Comparison of ENCODE assay signal across 1 cellular context in the genomic region with DNA sequence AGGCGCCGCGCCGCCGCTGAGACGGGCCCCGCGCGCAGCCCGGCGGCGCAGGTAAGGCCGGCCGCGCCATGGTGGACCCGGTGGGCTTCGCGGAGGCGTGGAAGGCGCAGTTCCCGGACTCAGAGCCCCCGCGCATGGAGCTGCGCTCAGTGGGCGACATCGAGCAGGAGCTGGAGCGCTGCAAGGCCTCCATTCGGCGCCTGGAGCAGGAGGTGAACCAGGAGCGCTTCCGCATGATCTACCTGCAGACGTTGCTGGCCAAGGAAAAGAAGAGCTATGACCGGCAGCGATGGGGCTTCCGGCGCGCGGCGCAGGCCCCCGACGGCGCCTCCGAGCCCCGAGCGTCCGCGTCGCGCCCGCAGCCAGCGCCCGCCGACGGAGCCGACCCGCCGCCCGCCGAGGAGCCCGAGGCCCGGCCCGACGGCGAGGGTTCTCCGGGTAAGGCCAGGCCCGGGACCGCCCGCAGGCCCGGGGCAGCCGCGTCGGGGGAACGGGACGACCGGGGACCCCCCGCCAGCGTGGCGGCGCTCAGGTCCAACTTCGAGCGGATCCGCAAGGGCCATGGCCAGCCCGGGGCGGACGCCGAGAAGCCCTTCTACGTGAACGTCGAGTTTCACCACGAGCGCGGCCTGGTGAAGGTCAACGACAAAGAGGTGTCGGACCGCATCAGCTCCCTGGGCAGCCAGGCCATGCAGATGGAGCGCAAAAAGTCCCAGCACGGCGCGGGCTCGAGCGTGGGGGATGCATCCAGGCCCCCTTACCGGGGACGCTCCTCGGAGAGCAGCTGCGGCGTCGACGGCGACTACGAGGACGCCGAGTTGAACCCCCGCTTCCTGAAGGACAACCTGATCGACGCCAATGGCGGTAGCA.
TF ChIP-seq lines count a peak whose summit lies in the region.

No MANE protein-coding gene starts in this region.

TF ChIP-seq in A549, 52 proteins besides CTCF, POLR2A, EP300 and RAD21 (continued from another document):
- TF ChIP-seq, protein P1, sequence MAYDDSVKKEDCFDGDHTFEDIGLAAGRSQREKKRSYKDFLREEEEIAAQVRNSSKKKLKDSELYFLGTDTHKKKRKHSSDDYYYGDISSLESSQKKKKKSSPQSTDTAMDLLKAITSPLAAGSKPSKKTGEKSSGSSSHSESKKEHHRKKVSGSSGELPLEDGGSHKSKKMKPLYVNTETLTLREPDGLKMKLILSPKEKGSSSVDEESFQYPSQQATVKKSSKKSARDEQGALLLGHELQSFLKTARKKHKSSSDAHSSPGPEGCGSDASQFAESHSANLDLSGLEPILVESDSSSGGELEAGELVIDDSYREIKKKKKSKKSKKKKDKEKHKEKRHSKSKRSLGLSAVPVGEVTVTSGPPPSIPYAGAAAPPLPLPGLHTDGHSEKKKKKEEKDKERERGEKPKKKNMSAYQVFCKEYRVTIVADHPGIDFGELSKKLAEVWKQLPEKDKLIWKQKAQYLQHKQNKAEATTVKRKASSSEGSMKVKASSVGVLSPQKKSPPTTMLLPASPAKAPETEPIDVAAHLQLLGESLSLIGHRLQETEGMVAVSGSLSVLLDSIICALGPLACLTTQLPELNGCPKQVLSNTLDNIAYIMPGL (CRISPR knock-in tag; IDR thresholded peaks at IDR 0.05; ENCODE audit: borderline replicate concordance) = no peak
- TF ChIP-seq CBX8 (IDR thresholded peaks at IDR 0.05) = no peak
- TF ChIP-seq HOXA7 (CRISPR knock-in tag; IDR thresholded peaks at IDR 0.05) = no peak
- TF ChIP-seq ZC3H11A (IDR thresholded peaks at IDR 0.05) = no peak
- no peak for TF ChIP-seq KDM5A (IDR thresholded peaks at IDR 0.05)
- no peak for TF ChIP-seq RFX5 (IDR thresholded peaks at IDR 0.05)
- no peak for TF ChIP-seq RCOR1 (IDR thresholded peaks at IDR 0.05; ENCODE audit: low read depth, low read length)
- TF ChIP-seq ZSCAN20 (CRISPR knock-in tag; IDR thresholded peaks at IDR 0.05) = no peak
- TF ChIP-seq FOXS1 (CRISPR knock-in tag; IDR thresholded peaks at IDR 0.05) = no peak
- TF ChIP-seq KDM1A (IDR thresholded peaks at IDR 0.05; ENCODE audit: low read depth) = no peak
- TF ChIP-seq NR3C1 (IDR thresholded peaks at IDR 0.05) = no peak
- no peak for TF ChIP-seq HOXB5 (CRISPR knock-in tag; IDR thresholded peaks at IDR 0.05)
- no peak for TF ChIP-seq EHMT2 (IDR thresholded peaks at IDR 0.05; ENCODE audit: low read depth)
- TF ChIP-seq CEBPB (IDR thresholded peaks at IDR 0.05) = no peak
- TF ChIP-seq ZFP36 (IDR thresholded peaks at IDR 0.05; ENCODE audit: borderline replicate concordance, partially characterized antibody) = no peak
- no peak for TF ChIP-seq JUN (IDR thresholded peaks at IDR 0.05)
